Comparison of ENCODE assay signal across 19 cellular contexts in the genomic region with DNA sequence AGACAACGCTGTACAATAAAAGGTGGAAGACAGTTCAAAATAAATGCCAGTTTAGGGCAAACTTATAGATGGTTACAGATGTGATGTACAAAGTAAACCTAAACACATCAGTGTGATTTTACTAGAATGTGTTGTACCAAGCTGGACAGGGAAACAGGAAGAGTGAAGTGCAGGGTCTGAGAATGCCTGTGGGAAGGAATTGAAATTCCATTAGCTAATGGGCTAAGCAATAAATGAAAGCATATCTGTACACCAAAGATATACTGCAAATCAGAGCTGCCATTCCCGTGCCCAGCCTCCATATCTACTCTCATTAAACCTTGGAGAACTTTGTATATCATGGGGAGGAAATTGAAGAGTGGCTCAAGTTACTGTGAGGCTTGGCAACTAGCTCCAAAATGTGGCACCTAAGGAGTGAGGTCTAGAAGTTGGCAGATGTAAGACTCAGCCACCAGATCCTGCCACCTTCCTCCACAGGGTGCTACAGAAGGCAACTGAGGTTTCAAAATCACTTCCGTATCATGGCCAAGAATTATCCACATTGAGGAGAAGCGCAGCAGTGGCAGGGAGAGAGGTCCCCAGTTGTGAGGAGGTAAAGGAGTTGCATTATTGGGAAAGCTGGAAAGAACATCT.
"Had no signal": no experiment of that assay in that cellular context is flagged by ENCODE, and none has a peak within 500 bp of the region (broad histone marks: within the 10 kb centered on the region; RNA-seq: fewer than 3 reads in every experiment).

No MANE protein-coding gene starts in this region.

- DNase-seq: activated CD4-positive, alpha-beta T cell treated with anti-CD3 and anti-CD28 coated beads, Interleukin-2, amount 50 U/mL, for 1 hour; activated CD4-positive, CD25-positive, alpha-beta regulatory T cell; activated naive CD4-positive, alpha-beta T cell; activated naive CD8-positive, alpha-beta T cell treated with anti-CD3 and anti-CD28 coated beads, Interleukin-2, amount 50 U/mL, for 24 hours; activated T-cell treated with anti-CD3 and anti-CD28 coated beads for 4 hours; aorta; cerebellar nuclear complex; effector memory CD8-positive, alpha-beta T cell; occipital lobe; stimulated activated CD4-positive, alpha-beta T cell treated with anti-CD3 and anti-CD28 coated beads, Interleukin-1b, Interleukin-23, amount 100 ng/mL, for 48 hours; T-helper 2 cell; upper lobe of right lung had no signal

- H3K4me3 ChIP-seq: breast epithelium, prostate gland, thoracic aorta, upper lobe of right lung had no signal

- H3K4me3 Mint-ChIP-seq: activated naive CD8-positive, alpha-beta T cell treated with anti-CD3 and anti-CD28 coated beads, Interleukin-2, amount 50 U/mL, for 24 hours; dendritic cell treated with granulocyte-macrophage colony-stimulating factor and Interleukin-4, amounts not matched to agents 40 ng/mL and 50 ng/mL, for 4 days; effector memory CD8-positive, alpha-beta T cell; natural killer cell treated with Interleukin-12 subunit alpha and Interleukin-12 subunit beta and Interleukin-15 and Interleukin-18, amount 100 ng/mL, for 72 hours had no signal

- H3K9me3 Mint-ChIP-seq: activated naive CD8-positive, alpha-beta T cell treated with anti-CD3 and anti-CD28 coated beads, Interleukin-2, amount 50 U/mL, for 24 hours; dendritic cell treated with granulocyte-macrophage colony-stimulating factor and Interleukin-4, amounts not matched to agents 40 ng/mL and 50 ng/mL, for 4 days; natural killer cell treated with Interleukin-12 subunit alpha and Interleukin-12 subunit beta and Interleukin-15 and Interleukin-18, amount 100 ng/mL, for 72 hours had no signal

- H3K36me3 ChIP-seq: breast epithelium, prostate gland, thoracic aorta, upper lobe of right lung had no signal

- H3K27me3 Mint-ChIP-seq: activated naive CD8-positive, alpha-beta T cell treated with anti-CD3 and anti-CD28 coated beads, Interleukin-2, amount 50 U/mL, for 24 hours; dendritic cell treated with granulocyte-macrophage colony-stimulating factor and Interleukin-4, amounts not matched to agents 40 ng/mL and 50 ng/mL, for 4 days; effector memory CD8-positive, alpha-beta T cell had no signal

- FAIRE-seq: islet of Langerhans, TTC549 had no signal

- ATAC-seq: activated naive CD8-positive, alpha-beta T cell treated with anti-CD3 and anti-CD28 coated beads, Interleukin-2, amount 50 U/mL, for 24 hours; effector memory CD8-positive, alpha-beta T cell; natural killer cell treated with Interleukin-12 subunit alpha and Interleukin-12 subunit beta and Interleukin-15 and Interleukin-18, amount 100 ng/mL, for 72 hours; upper lobe of right lung had no signal

- H3K9me3 ChIP-seq: breast epithelium, prostate gland, thoracic aorta, upper lobe of right lung had no signal

- H3K4me1 ChIP-seq: breast epithelium, prostate gland had no signal

- H3K27me3 ChIP-seq: breast epithelium, upper lobe of right lung had no signal

- H3K27ac Mint-ChIP-seq: activated naive CD8-positive, alpha-beta T cell treated with anti-CD3 and anti-CD28 coated beads, Interleukin-2, amount 50 U/mL, for 24 hours; dendritic cell treated with granulocyte-macrophage colony-stimulating factor and Interleukin-4, amounts not matched to agents 40 ng/mL and 50 ng/mL, for 4 days; effector memory CD8-positive, alpha-beta T cell; natural killer cell treated with Interleukin-12 subunit alpha and Interleukin-12 subunit beta and Interleukin-15 and Interleukin-18, amount 100 ng/mL, for 72 hours had no signal

- H3K27ac ChIP-seq: breast epithelium, prostate gland, thoracic aorta, upper lobe of right lung had no signal

- H3K36me3 Mint-ChIP-seq: natural killer cell treated with Interleukin-12 subunit alpha and Interleukin-12 subunit beta and Interleukin-15 and Interleukin-18, amount 100 ng/mL, for 72 hours had no signal
